ENCODE assay signal across 16 cellular contexts in genomic region chr5:84036842-84037241, GRCh38.
DNase-seq lines count a peak whose midpoint lies in the region; ATAC-seq and TF ChIP-seq lines count a peak whose summit lies in the region.
"Had no signal": no experiment of that assay in that cellular context is flagged by ENCODE, and none has a peak within 500 bp of the region (broad histone marks: within the 10 kb centered on the region; RNA-seq: fewer than 3 reads in every experiment).

No MANE protein-coding gene starts in this region.

- no peaks in the 10 kb centered on the region for H3K4me1 Mint-ChIP-seq in nephron progenitor cell
- H3K4me1 Mint-ChIP-seq: B cell had no signal

- H3K36me3 ChIP-seq in iPS DF 6.9 (ENCODE audit: control insufficient read depth, insufficient read depth, low read length), result no peaks in the 10 kb centered on the region

- TF ChIP-seq CTCF in nephron progenitor cell (IDR thresholded peaks at IDR 0.05), result no peak

- no peak overlapping the region for H3K27ac ChIP-seq in iPS DF 6.9 (ENCODE audit: low read length)
- H3K27ac ChIP-seq: GM23248 had no signal

- H3K27me3 ChIP-seq in iPS DF 6.9 (ENCODE audit: control insufficient read depth, insufficient read depth, low read length), result no peaks in the 10 kb centered on the region

- H3K27ac Mint-ChIP-seq in nephron progenitor cell, result no peak overlapping the region
- H3K27ac Mint-ChIP-seq: B cell; CD4-positive, alpha-beta T cell; HFFc6 had no signal

- peaks cover 4% of the 10 kb centered on the region for H3K36me3 Mint-ChIP-seq in nephron progenitor cell (ENCODE audit: low read depth)

- no peak overlapping the region for H3K4me3 ChIP-seq in iPS DF 6.9 (ENCODE audit: low read length)
- H3K4me3 ChIP-seq: GM23248 had no signal

- no peaks in the 10 kb centered on the region for H3K9me3 ChIP-seq in iPS DF 6.9 (ENCODE audit: control insufficient read depth, insufficient read depth, low read length)

- H3K4me1 ChIP-seq in iPS DF 6.9 (ENCODE audit: control insufficient read depth, insufficient read depth, low read length), result no peaks in the 10 kb centered on the region

- no peak for ATAC-seq in GM21390 (IDR thresholded peaks at IDR 0.05; ENCODE audit: unreplicated experiment)
- ATAC-seq: HepG2 had no signal

- H3K9me3 Mint-ChIP-seq in nephron progenitor cell, result no peaks in the 10 kb centered on the region
- H3K9me3 Mint-ChIP-seq: CD4-positive, alpha-beta T cell had no signal

- no peaks in the 10 kb centered on the region for H3K27me3 Mint-ChIP-seq in nephron progenitor cell (ENCODE audit: low read depth, poor library complexity)
- H3K27me3 Mint-ChIP-seq: B cell; CD4-positive, alpha-beta T cell had no signal

- no CpG with 5 or more reads among the region's 1 CpG for WGBS in iPS DF 6.9 (ENCODE audit: insufficient coverage, insufficient read length)

- DNase-seq in NCI-H748 (lab: John Stamatoyannopoulos, UW; ENCODE audit: unreplicated experiment), result peak; percentile 43
- DNase-seq in NCI-H748 treated with DMSO at 0.1 percent for 48 hours (lab: John Stamatoyannopoulos, UW), result no peak
- DNase-seq in SK-N-DZ (ENCODE audit: low spot score), result peak; percentile 1
- DNase-seq in iPS DF 6.9 (ENCODE audit: low read depth, low spot score), result peak; percentile 5
- no peak for DNase-seq in nephron progenitor cell
- DNase-seq in NCI-H1694 treated with DMSO at 0.1 percent for 48 hours (lab: John Stamatoyannopoulos, UW), result no peak
- DNase-seq: C1 segment of cervical spinal cord; Calu3; CD4-positive, alpha-beta T cell; DMS 273 treated with DMSO at 0.1 percent for 48 hours; GM23248; HCEC 1CT; HFFc6 had no signal

- H3K4me3 Mint-ChIP-seq in nephron progenitor cell, result no peak overlapping the region
- H3K4me3 Mint-ChIP-seq: B cell; CD4-positive, alpha-beta T cell; HFFc6 had no signal

Comparison
In these comparisons a context has a peak if more than half of its experiments do, and no peak if none do; other contexts are left out.
1. DNase-seq: peak in NCI-H748 (single experiment), SK-N-DZ (single experiment) and iPS DF 6.9 (single experiment); none in NCI-H748 treated with DMSO at 0.1 percent for 48 hours (single experiment), nephron progenitor cell (single experiment) and NCI-H1694 treated with DMSO at 0.1 percent for 48 hours (single experiment).